In the genomic region with DNA sequence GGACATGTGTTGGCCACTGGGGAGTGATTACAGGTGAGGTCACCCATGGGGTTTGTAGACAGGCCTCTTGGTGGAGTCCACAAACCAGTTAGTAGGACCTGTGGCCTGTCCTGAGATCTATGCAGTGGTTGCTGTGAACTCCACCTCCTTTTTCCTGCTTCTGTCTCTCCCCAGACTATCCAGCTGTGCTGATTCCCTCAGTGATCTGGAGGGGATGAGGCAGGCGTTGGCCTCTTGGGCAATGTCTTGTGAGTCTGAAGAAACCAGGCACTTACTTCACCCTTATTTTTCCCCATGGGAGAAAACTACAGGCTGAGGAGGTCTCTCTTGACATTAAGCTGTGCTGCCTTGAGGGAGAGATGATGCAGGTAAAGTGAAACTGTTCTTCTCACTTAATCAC, we compare ENCODE assay signal across 19 cellular contexts.
A peak's percentile ranks its signal among the peaks of the same experiment; 100 is the strongest.
DNase-seq lines count a peak whose midpoint lies in the region; ATAC-seq, FAIRE-seq and TF ChIP-seq lines count a peak whose summit lies in the region.
"Had no signal": no experiment of that assay in that cellular context is flagged by ENCODE, and none has a peak within 500 bp of the region (broad histone marks: within the 10 kb centered on the region; RNA-seq: fewer than 3 reads in every experiment).

No MANE protein-coding gene starts in this region.

- peaks cover 3% of the 10 kb centered on the region for H3F3A ChIP-seq in smooth muscle cell (ENCODE audit: low read depth)

- H3K4me3 ChIP-seq in bronchial epithelial cell (ENCODE audit: low read depth, low read length) = no peak overlapping the region
- H3K4me3 ChIP-seq in smooth muscle cell = no peak overlapping the region
- H3K4me3 ChIP-seq: lung, sigmoid colon, transverse colon had no signal

- WGBS in smooth muscle cell (ENCODE audit: low lambda C conversion rate) = 17% methylated on average over 1 of the region's 1 CpG

- H3K36me3 ChIP-seq in bronchial epithelial cell (ENCODE audit: control insufficient read depth, insufficient read depth, low read length) = no peaks in the 10 kb centered on the region
- no peaks in the 10 kb centered on the region for H3K36me3 ChIP-seq in smooth muscle cell (ENCODE audit: low read depth)
- H3K36me3 ChIP-seq: sigmoid colon, transverse colon had no signal

- H3K27me3 ChIP-seq in bronchial epithelial cell (ENCODE audit: control insufficient read depth, insufficient read depth, low read length) (no peaks in the 10 kb centered on the region), smooth muscle cell (ENCODE audit: low read depth) (no peaks in the 10 kb centered on the region)
- H3K27me3 ChIP-seq: sigmoid colon, transverse colon had no signal

- H3K79me2 ChIP-seq in smooth muscle cell (ENCODE audit: low read depth) = no peaks in the 10 kb centered on the region

- peak overlapping the region; percentile 19 for H3K27ac ChIP-seq in smooth muscle cell (ENCODE audit: low read depth)
- H3K27ac ChIP-seq: sigmoid colon, transverse colon had no signal

- TF ChIP-seq CTCF in bronchial epithelial cell (IDR thresholded peaks at IDR 0.05; ENCODE audit: insufficient read depth, low read length, severe bottlenecking) (no peak), smooth muscle cell (IDR thresholded peaks at IDR 0.05; ENCODE audit: borderline replicate concordance, insufficient read depth, poor library complexity, severe bottlenecking) (no peak)

- H2AFZ ChIP-seq in smooth muscle cell (ENCODE audit: low read depth) = peak overlapping the region; percentile 87

- no peak for ATAC-seq in GM18861 (IDR thresholded peaks at IDR 0.05; ENCODE audit: unreplicated experiment)
- no peak for ATAC-seq in HG02763 (IDR thresholded peaks at IDR 0.05; ENCODE audit: unreplicated experiment)
- ATAC-seq: SK-N-SH treated with all-trans-retinoic acid at 6 μM for 48 hours had no signal

- no peaks in the 10 kb centered on the region for H3K4me1 ChIP-seq in smooth muscle cell (ENCODE audit: low read depth)
- H3K4me1 ChIP-seq: sigmoid colon, transverse colon had no signal

- no peak for FAIRE-seq in bronchial epithelial cell (lab: Jason Lieb, UNC)
- FAIRE-seq: G401.6, H54 had no signal

- no peak overlapping the region for H3K9ac ChIP-seq in smooth muscle cell (ENCODE audit: low read depth)

- DNase-seq in LHCN-M2 (ENCODE audit: low read depth) (peak; percentile 13), bronchial epithelial cell (ENCODE audit: low read depth) (peak; percentile 7), iPS-NIHi7 (ENCODE audit: extremely low spot score) (peak; percentile 20), smooth muscle cell (lab: John Stamatoyannopoulos, UW; ENCODE audit: unreplicated experiment) (no peak), HCEC 1CT (no peak), A172 (ENCODE audit: low spot score) (no peak)
- DNase-seq: activated naive CD8-positive, alpha-beta T cell treated with anti-CD3 and anti-CD28 coated beads for 36 hours; AML-193; Karpas-422; sigmoid colon; stimulated activated CD8-positive, alpha-beta memory T cell treated with anti-CD3 and anti-CD28 coated beads, Interleukin-4, amount 100 ng/mL, for 48 hours; T-helper 2 cell; transverse colon had no signal

- H4K20me1 ChIP-seq in smooth muscle cell (ENCODE audit: low read depth) = no peaks in the 10 kb centered on the region

- H3K4me2 ChIP-seq in smooth muscle cell = peak overlapping the region; percentile 68

- no peaks in the 10 kb centered on the region for H3K9me3 ChIP-seq in smooth muscle cell (replicated peaks; ENCODE audit: low read depth)
- H3K9me3 ChIP-seq: sigmoid colon had no signal

Comparison
In these comparisons a context has a peak if more than half of its experiments do, and no peak if none do; other contexts are left out.
1. DNase-seq: peak in LHCN-M2 (single experiment), bronchial epithelial cell (single experiment) and iPS-NIHi7 (single experiment); none in smooth muscle cell (single experiment), HCEC 1CT (single experiment) and A172 (single experiment).